In the genomic region with DNA sequence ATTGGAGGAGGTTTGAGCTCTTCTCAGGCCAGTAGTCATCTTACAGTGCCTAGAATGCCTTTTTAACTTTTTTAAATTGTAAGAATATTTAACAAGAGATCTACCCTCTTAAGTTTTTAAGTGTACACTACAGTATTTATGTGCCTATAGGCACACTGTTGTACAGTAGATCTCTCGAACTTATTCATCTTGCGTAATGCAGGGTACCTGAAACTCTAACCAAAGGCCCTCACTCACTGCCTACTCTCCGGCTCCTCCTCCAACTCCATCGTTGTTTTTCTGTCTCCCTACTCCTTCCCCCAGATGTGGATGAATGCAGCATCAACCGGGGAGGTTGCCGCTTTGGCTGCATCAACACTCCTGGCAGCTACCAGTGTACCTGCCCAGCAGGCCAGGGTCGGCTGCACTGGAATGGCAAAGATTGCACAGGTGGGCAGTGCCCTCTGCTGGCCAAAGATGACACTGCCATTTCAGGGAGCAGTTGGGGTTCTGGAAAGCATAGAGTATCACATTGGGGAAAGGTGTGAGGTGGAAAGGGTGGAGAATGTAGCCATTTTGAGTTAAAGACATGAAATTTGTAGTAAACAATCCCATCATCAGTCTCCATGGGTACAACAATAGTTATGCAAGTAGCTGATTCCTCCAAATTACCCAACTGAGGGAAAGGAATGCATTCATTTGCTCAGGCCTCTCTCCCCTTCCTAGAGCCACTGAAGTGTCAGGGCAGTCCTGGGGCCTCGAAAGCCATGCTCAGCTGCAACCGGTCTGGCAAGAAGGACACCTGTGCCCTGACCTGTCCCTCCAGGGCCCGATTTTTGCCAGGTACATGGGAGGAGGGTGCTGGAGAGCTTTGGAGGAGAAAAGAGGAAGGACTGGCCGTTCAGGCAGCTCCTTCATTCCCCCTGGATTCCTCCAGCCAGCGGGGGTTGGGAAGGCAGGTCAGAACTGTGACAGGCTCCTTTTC, we compare ENCODE assay signal across 9 cellular contexts. TPM values are rescaled to one million over a fixed set of nuclear protein-coding genes. Genes with fewer than 3 reads are reported as not detected.
DNase-seq lines count a peak whose midpoint lies in the region; ATAC-seq and TF ChIP-seq lines count a peak whose summit lies in the region.
"Had no signal": no experiment of that assay in that cellular context is flagged by ENCODE, and none has a peak within 500 bp of the region (broad histone marks: within the 10 kb centered on the region; RNA-seq: fewer than 3 reads in every experiment).

No MANE protein-coding gene starts in this region.

- TF ChIP-seq CTCF in AG04449 (IDR thresholded peaks at IDR 0.05; ENCODE audit: insufficient read depth, low read length, missing control alignments) (peak; percentile 92), activated B cell treated with CpG ODN at 0.5 μM for 24 hours (IDR thresholded peaks at IDR 0.05) (peak; percentile 100), mammary epithelial cell (conservative IDR thresholded peaks at IDR 0.05 in 1 of 2, IDR thresholded peaks at IDR 0.05 in 1 of 2; ENCODE audit: extremely low read depth in 1 of 2, insufficient read depth in 1 of 2, low read depth in 1 of 2, low read length in 2 of 2) (peak; percentile 96 to 98), kidney epithelial cell (IDR thresholded peaks at IDR 0.05; ENCODE audit: insufficient read depth, low read length, poor library complexity, severe bottlenecking) (peak; percentile 96)

- CTCF ChIA-PET in AG04449 (lab: Yijun Ruan, JAX) = interaction anchor here (0.5 to 14.1 kb wide), 65 partner anchors 9 to 1078 kb away, joined by 3 to 340 read pairs (median 4); a partner anchor contains a TSS
- CTCF ChIA-PET in activated B cell treated with CpG ODN at 0.5 μM for 24 hours (lab: Charles Lee) = interaction anchor here (0.6 to 3.3 kb wide), 18 partner anchors 10 to 1085 kb away, joined by 3 to 12 read pairs (median 4); a partner anchor contains a TSS
- CTCF ChIA-PET in mammary epithelial cell (lab: Charles Lee; ENCODE audit: low non-redundant PET) = interaction anchor here (0.5 to 0.8 kb wide), 4 partner anchors 255 to 1068 kb away, joined by 3 to 4 read pairs (median 4); no protein-coding TSS in a partner anchor

- BruUV-seq in mammary epithelial cell (replicated peaks; lab: Mats Ljungman, UMichigan) = no TSS peak

- no peak overlapping the region for H3K4me3 ChIP-seq in AG04449 (ENCODE audit: low read depth, low read length)
- H3K4me3 ChIP-seq in mammary epithelial cell (replicated peaks in 1 of 3; ENCODE audit: insufficient read depth in 1 of 3, low read depth in 2 of 3, low read length in 3 of 3) = no peak overlapping the region
- no peak overlapping the region for H3K4me3 ChIP-seq in kidney epithelial cell (ENCODE audit: low read depth, low read length)
- H3K4me3 ChIP-seq: skin epidermis had no signal

- no peak overlapping the region for H3K9ac ChIP-seq in mammary epithelial cell (ENCODE audit: insufficient read depth, low read length)

- no peak overlapping the region for H3K27ac Mint-ChIP-seq in activated B cell treated with CpG ODN at 0.5 μM for 24 hours

- dilution Hi-C loops in mammary epithelial cell (cut with HindIII; ENCODE audit: low sequenced_read_pairs) = loop anchor here (5.0 kb wide), 1 partner anchor 94 kb away; no protein-coding TSS in a partner anchor

- H2AFZ ChIP-seq in mammary epithelial cell (ENCODE audit: low read depth, low read length) = no peak overlapping the region

- H3K4me2 ChIP-seq in mammary epithelial cell (ENCODE audit: insufficient read depth, low read depth, low read length) = no peak overlapping the region

- POLR2A ChIA-PET in AG04449 (lab: Yijun Ruan, JAX) = interaction anchor here (1.2 kb wide), 1 partner anchor 27 kb away, joined by 3 read pairs; a partner anchor contains a TSS
- POLR2A ChIA-PET in activated B cell treated with CpG ODN at 0.5 μM for 24 hours (lab: Charles Lee) = interaction anchor here (0.6 to 2.3 kb wide), 2 partner anchors 18 to 820 kb away, joined by 3 to 6 read pairs; a partner anchor contains a TSS

- H3K4me1 ChIP-seq in mammary epithelial cell (ENCODE audit: insufficient read depth, low read length) = no peaks in the 10 kb centered on the region

- no peaks in the 10 kb centered on the region for H4K20me1 ChIP-seq in mammary epithelial cell (ENCODE audit: insufficient read depth, low read length)

- no peak overlapping the region for H3K27ac ChIP-seq in mammary epithelial cell (ENCODE audit: insufficient read depth, low read depth, low read length)

- H3K4me1 Mint-ChIP-seq in activated B cell treated with CpG ODN at 0.5 μM for 24 hours = no peaks in the 10 kb centered on the region

- H3K36me3 ChIP-seq in mammary epithelial cell (ENCODE audit: insufficient read depth, low read length) = no peaks in the 10 kb centered on the region
- H3K36me3 ChIP-seq in kidney epithelial cell (ENCODE audit: control insufficient read depth, insufficient read depth, low read length) = no peaks in the 10 kb centered on the region

- no peaks in the 10 kb centered on the region for H3K27me3 Mint-ChIP-seq in activated B cell treated with CpG ODN at 0.5 μM for 24 hours

- in situ Hi-C loops in mammary epithelial cell (cut with MboI; ENCODE audit: low sequenced_read_pairs in 2 of 2) = loop anchor here in 1 of 2 donors (10.0 kb wide), 1 partner anchor 256 kb away; no protein-coding TSS in a partner anchor

- no peaks in the 10 kb centered on the region for H3K79me2 ChIP-seq in mammary epithelial cell (ENCODE audit: insufficient read depth, low read length)

- 22% methylated on average over 10 of the region's 12 CpGs for WGBS in mammary epithelial cell (ENCODE audit: low coverage, missing lambda C conversion rate)

- H3K9me3 Mint-ChIP-seq in activated B cell treated with CpG ODN at 0.5 μM for 24 hours = no peaks in the 10 kb centered on the region

- no peak overlapping the region for H3K4me3 Mint-ChIP-seq in activated B cell treated with CpG ODN at 0.5 μM for 24 hours

- no peaks in the 10 kb centered on the region for H3K9me3 ChIP-seq in mammary epithelial cell (replicated peaks; ENCODE audit: insufficient read depth, low read length)

- intact Hi-C loops in activated B cell treated with CpG ODN at 0.5 μM for 24 hours (cut with micrococcal nuclease) = loop anchor here (1.0 to 5.0 kb wide), 5 partner anchors 100 to 1076 kb away; a partner anchor contains a TSS
- intact Hi-C loops in mammary epithelial cell (cut with micrococcal nuclease) = loop anchor here (1.0 to 2.0 kb wide), 4 partner anchors 36 to 780 kb away; no protein-coding TSS in a partner anchor

- H3K27me3 ChIP-seq in mammary epithelial cell (ENCODE audit: insufficient read depth, low read length) (no peaks in the 10 kb centered on the region), kidney epithelial cell (ENCODE audit: control insufficient read depth, insufficient read depth, low read length) (no peaks in the 10 kb centered on the region)

- H3K36me3 Mint-ChIP-seq in activated B cell treated with CpG ODN at 0.5 μM for 24 hours (ENCODE audit: low read depth) = peaks cover 15% of the 10 kb centered on the region

- no peak for DNase-seq in AG04449 (ENCODE audit: low read depth, low spot score)
- peak; percentile 33 for DNase-seq in NCI-H2029 treated with DMSO at 0.1 percent for 48 hours (lab: John Stamatoyannopoulos, UW)
- DNase-seq in activated B cell treated with CpG ODN at 0.5 μM for 24 hours = peak; percentile 63
- DNase-seq in mammary epithelial cell = peak; percentile 62
- DNase-seq in kidney epithelial cell (ENCODE audit: low read depth) = no peak
- peak; percentile 80 to 83 for DNase-seq in stimulated activated CD4-positive, alpha-beta T cell treated with anti-CD3 and anti-CD28 coated beads, Interleukin-2, amount 100 ng/mL, for 24 hours

- ATAC-seq in GM18907 (IDR thresholded peaks at IDR 0.05; ENCODE audit: unreplicated experiment) (peak; percentile 65), activated B cell treated with CpG ODN at 0.5 μM for 24 hours (ENCODE audit: low read depth) (peak; percentile 81), GM19455 (IDR thresholded peaks at IDR 0.05; ENCODE audit: unreplicated experiment) (no peak)

RNA-seq across cellular contexts. Expression of a gene that starts 18.4 kb away (rescaled TPM):
- total RNA-seq in activated B cell treated with CpG ODN at 0.5 μM for 24 hours (54.8 and 57.9 TPM in 2 replicates), mammary epithelial cell (10 to 100 TPM; 18.8 to 21.9 TPM), kidney epithelial cell (21.2 and 23.6 TPM in 2 replicates)
- polyA plus RNA-seq in mammary epithelial cell = 13.2 TPM
- 44.4 TPM for polyA minus RNA-seq in mammary epithelial cell

RNA-seq across cellular contexts. Expression of a gene that starts 27.4 kb away (rescaled TPM):
- total RNA-seq in activated B cell treated with CpG ODN at 0.5 μM for 24 hours = not detected in 2 replicates
- total RNA-seq in mammary epithelial cell = under 1 TPM; under 0.01 to 0.19 TPM
- 0.06 TPM for polyA plus RNA-seq in mammary epithelial cell
- not detected for polyA minus RNA-seq in mammary epithelial cell
- total RNA-seq in kidney epithelial cell = 1.4 and 1.8 TPM in 2 replicates

RNA-seq across cellular contexts. Expression of a gene that starts 56.5 kb away (rescaled TPM):
- total RNA-seq in activated B cell treated with CpG ODN at 0.5 μM for 24 hours (68.7 and 79.9 TPM in 2 replicates), mammary epithelial cell (10 to 100 TPM; 12.8 to 32.9 TPM), kidney epithelial cell (3.2 and 3.6 TPM in 2 replicates)
- polyA plus RNA-seq in mammary epithelial cell = 19.3 TPM
- polyA minus RNA-seq in mammary epithelial cell = 4.4 TPM

Comparison
In these comparisons a context has a peak if more than half of its experiments do, and no peak if none do; other contexts are left out.
1. DNase-seq: peak in NCI-H2029 treated with DMSO at 0.1 percent for 48 hours (single experiment), activated B cell treated with CpG ODN at 0.5 μM for 24 hours (single experiment), mammary epithelial cell (single experiment) and stimulated activated CD4-positive, alpha-beta T cell treated with anti-CD3 and anti-CD28 coated beads, Interleukin-2, amount 100 ng/mL, for 24 hours (2 of 2); none in AG04449 (single experiment) and kidney epithelial cell (single experiment).
2. Peak in every context shown above with its lines, with median percentiles within 50 percentile points of each other: CTCF ChIP-seq.